Comparison of ENCODE assay signal across 8 cellular contexts in the genomic region with DNA sequence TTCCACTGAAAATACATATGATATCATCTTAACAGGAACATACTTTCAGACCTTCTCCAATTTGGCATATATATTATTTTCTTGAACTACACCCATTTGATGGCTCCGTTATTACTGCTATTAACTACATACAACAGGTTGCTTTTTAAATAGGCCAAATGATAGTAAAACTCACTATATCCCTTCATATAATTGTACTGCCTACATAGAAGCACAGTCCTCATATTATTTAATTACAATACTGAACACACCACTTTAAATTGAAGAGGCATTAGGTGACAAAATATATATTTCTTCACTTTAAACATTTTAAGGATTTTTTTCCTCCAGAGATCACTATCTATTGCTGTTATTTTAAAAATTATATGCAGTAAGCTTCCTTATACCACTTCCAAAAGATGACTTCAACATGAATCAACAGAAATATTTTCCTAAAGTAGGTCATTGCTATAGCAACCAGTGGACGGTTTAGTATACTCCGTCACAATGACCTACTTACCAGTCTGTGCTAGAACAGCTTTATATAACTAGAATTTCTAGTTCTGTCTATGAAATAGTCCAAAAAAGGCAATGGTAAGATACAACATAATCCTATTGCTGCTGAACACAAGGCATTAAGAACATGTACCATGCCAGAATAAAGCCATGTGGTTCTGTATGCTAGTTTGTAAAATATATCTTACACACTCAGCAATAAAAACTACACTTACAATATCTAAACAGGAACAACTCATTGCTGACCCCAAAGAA. TPM values are rescaled to one million over a fixed set of nuclear protein-coding genes. Genes with fewer than 3 reads are reported as not detected.
DNase-seq lines count a peak whose midpoint lies in the region; ATAC-seq lines count a peak whose summit lies in the region.

No MANE protein-coding gene starts in this region.

- no peaks in the 10 kb centered on the region for H3K9me2 ChIP-seq in Karpas-422 (replicated peaks; ENCODE audit: insufficient read depth, low read length)

- no peak for DNase-seq in activated CD4-positive, CD25-positive, alpha-beta regulatory T cell (lab: John Stamatoyannopoulos, UW)
- DNase-seq in RPMI7951 (ENCODE audit: low read depth) (peak; percentile 73), middle frontal gyrus (ENCODE audit: extremely low spot score, low spot score) (peak; percentile 35), aorta (no peak), NCI-H1105 treated with DMSO at 0.1 percent for 48 hours (lab: John Stamatoyannopoulos, UW) (no peak), Karpas-422 (no peak)

- no peak overlapping the region for H3K4me2 ChIP-seq in Karpas-422 (ENCODE audit: low read depth, low read length, poor library complexity, severe bottlenecking)

- WGBS in ectodermal cell, 2 experiments = 98 to 100% methylated on average over 2 to 3 of the region's 3 CpGs
- 3 to 5% methylated on average over 3 of the region's 3 CpGs for WGBS in aorta, 2 donors

- H3K36me3 ChIP-seq in ectodermal cell (ENCODE audit: control insufficient read depth, insufficient read depth, low read length) = no peaks in the 10 kb centered on the region
- no peaks in the 10 kb centered on the region for H3K36me3 ChIP-seq in aorta (ENCODE audit: control insufficient read depth in 1 of 2, insufficient read depth in 2 of 2, low read length in 1 of 2)
- H3K36me3 ChIP-seq in Karpas-422 (ENCODE audit: insufficient read depth, low read length) = no peaks in the 10 kb centered on the region

- H3K9me3 ChIP-seq in ectodermal cell (ENCODE audit: control insufficient read depth, low read length) = no peaks in the 10 kb centered on the region
- H3K9me3 ChIP-seq in aorta (ENCODE audit: control insufficient read depth, low read length) = no peaks in the 10 kb centered on the region
- H3K9me3 ChIP-seq in Karpas-422 (ENCODE audit: low read length) = no peaks in the 10 kb centered on the region

- H3K27me3 ChIP-seq in ectodermal cell (ENCODE audit: control insufficient read depth, insufficient read depth, low read length, poor library complexity, severe bottlenecking) (no peaks in the 10 kb centered on the region), aorta (ENCODE audit: control insufficient read depth in 1 of 2, insufficient read depth in 2 of 2, low read length in 1 of 2) (no peaks in the 10 kb centered on the region), Karpas-422 (ENCODE audit: low read length) (no peaks in the 10 kb centered on the region)

- ATAC-seq in activated CD4-positive, CD25-positive, alpha-beta regulatory T cell treated with anti-CD3 and anti-CD28 coated beads, Interleukin-2, amount 50 U/mL, for 24 hours = peak; percentile 83 to 90
- peak; percentile 94 for ATAC-seq in aorta (ENCODE audit: low FRiP score)

- H4K20me1 ChIP-seq in Karpas-422 (ENCODE audit: insufficient read depth, low read depth, low read length) = no peaks in the 10 kb centered on the region

- intact Hi-C loops in aorta (cut with DNase I) = loop anchor here in 1 of 2 donors (5.0 kb wide), 1 partner anchor 65 kb away; the partner anchor contains the start of gene CRY1

- H3K4me3 ChIP-seq in ectodermal cell (ENCODE audit: insufficient read depth, low read depth, low read length) (no peak overlapping the region), aorta (ENCODE audit: low read length in 2 of 2) (no peak overlapping the region), Karpas-422 (ENCODE audit: low read length) (no peak overlapping the region)

- H3K79me2 ChIP-seq in Karpas-422 (ENCODE audit: low read length) = no peaks in the 10 kb centered on the region

- H3K4me1 ChIP-seq in ectodermal cell (ENCODE audit: control insufficient read depth, insufficient read depth, low read length) = no peaks in the 10 kb centered on the region
- peaks cover 0 to 2% of the 10 kb centered on the region in 2 donors for H3K4me1 ChIP-seq in aorta (ENCODE audit: control insufficient read depth in 1 of 2, insufficient read depth in 2 of 2, low read length in 2 of 2)
- H3K4me1 ChIP-seq in Karpas-422 (ENCODE audit: low read length) = no peaks in the 10 kb centered on the region

- H3K27ac ChIP-seq in ectodermal cell (ENCODE audit: insufficient read depth, low read depth, low read length, poor library complexity, severe bottlenecking) (peak overlapping the region; percentile 36), aorta (ENCODE audit: low read depth in 1 of 2, low read length in 2 of 2) (no peak overlapping the region), Karpas-422 (ENCODE audit: low read length) (no peak overlapping the region)

- H3K9ac ChIP-seq in Karpas-422 (ENCODE audit: low read length) = no peak overlapping the region

- no peak overlapping the region for H2AFZ ChIP-seq in Karpas-422 (ENCODE audit: low read length)

RNA-seq across cellular contexts. Expression of gene MTERF2, which starts 40.5 kb away (rescaled TPM):
- 5.6 and 7.7 TPM in 2 replicates for total RNA-seq in RPMI7951 (2014; rRNA removed; shearing (Covaris generic))
- polyA plus RNA-seq in ectodermal cell (2013, experiment 1 of 4) = 24.0 TPM
- 20.0 TPM for polyA plus RNA-seq in ectodermal cell (2013, experiment 2 of 4)
- 17.8 TPM for polyA plus RNA-seq in ectodermal cell (2013, experiment 3 of 4)
- polyA plus RNA-seq in ectodermal cell (2013, experiment 4 of 4) = 23.7 TPM
- 10 to 100 TPM in 1 of 2 donors, 1 to 10 TPM in 1; 8.5 to 11.0 TPM for total RNA-seq in aorta
- 10 to 100 TPM in 1 of 2 donors, 1 to 10 TPM in 1; 6.5 to 20.1 TPM for polyA plus RNA-seq in aorta
- total RNA-seq in Karpas-422 (2014; rRNA removed; shearing (Covaris generic); ENCODE audit: low replicate concordance) = 6.7 and 6.9 TPM in 2 replicates

Comparison
In these comparisons a context has a peak if more than half of its experiments do, and no peak if none do; other contexts are left out.
1. DNase-seq: peak in RPMI7951 (single experiment) and middle frontal gyrus (single experiment); none in activated CD4-positive, CD25-positive, alpha-beta regulatory T cell (0 of 4), aorta (0 of 2), NCI-H1105 treated with DMSO at 0.1 percent for 48 hours (single experiment) and Karpas-422 (single experiment).